In the genomic region with DNA sequence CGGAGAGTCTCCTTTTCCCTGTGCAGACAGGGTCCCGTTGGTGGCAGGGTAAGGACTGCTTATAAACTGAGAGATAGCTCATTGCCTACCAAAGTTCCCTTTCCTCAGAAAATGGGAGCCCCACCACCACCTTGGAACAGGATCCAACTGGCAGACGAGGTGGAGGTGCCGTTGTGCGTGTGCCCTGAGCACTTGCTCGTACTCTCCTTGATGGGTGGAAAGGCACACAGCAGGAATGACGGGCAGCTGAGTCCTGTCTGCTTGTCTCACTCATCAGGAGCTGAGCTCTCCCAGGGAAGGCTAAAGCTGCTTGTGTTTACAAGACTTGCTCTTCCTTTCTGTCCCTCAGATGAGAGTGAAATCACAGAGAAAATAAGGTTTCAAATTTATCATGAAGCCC, we compare ENCODE assay signal across 16 cellular contexts.
"Had no signal": no experiment of that assay in that cellular context is flagged by ENCODE, and none has a peak within 500 bp of the region (broad histone marks: within the 10 kb centered on the region; RNA-seq: fewer than 3 reads in every experiment).

No MANE protein-coding gene starts in this region.

- H3K4me3 Mint-ChIP-seq: activated naive CD4-positive, alpha-beta T cell treated with anti-CD3 and anti-CD28 coated beads, Interleukin-2, amount 10 ng/mL, durations not matched to agents 7 days and 5 days; stimulated activated naive CD8-positive, alpha-beta T cell treated with anti-CD3 and anti-CD28 coated beads, Interleukin-15, amount 100 ng/mL, for 72 hours had no signal

- H3K4me3 ChIP-seq: cardiac muscle cell, ovary, sigmoid colon, spleen, testis had no signal

- H3K27me3 ChIP-seq: cardiac muscle cell, ovary, sigmoid colon, spleen, testis had no signal

- H3K27me3 Mint-ChIP-seq: stimulated activated naive CD8-positive, alpha-beta T cell treated with anti-CD3 and anti-CD28 coated beads, Interleukin-15, amount 100 ng/mL, for 72 hours had no signal

- H3K9me3 ChIP-seq: ovary, sigmoid colon, spleen, testis had no signal

- H3K9me3 Mint-ChIP-seq: activated naive CD4-positive, alpha-beta T cell treated with anti-CD3 and anti-CD28 coated beads, Interleukin-2, amount 10 ng/mL, durations not matched to agents 7 days and 5 days; activated T-helper 2 cell treated with anti-CD3 and anti-CD28 coated beads, Interferon-gamma antibody, Interleukin-2, Interleukin-4, amounts not matched to agents 10 μg/mL and 5 μg/mL and 100 μg/mL, durations not matched to agents 14 hours and 24 hours and 36 hours; stimulated activated naive CD8-positive, alpha-beta T cell treated with anti-CD3 and anti-CD28 coated beads, Interleukin-15, amount 100 ng/mL, for 72 hours had no signal

- H3K4me1 ChIP-seq: sigmoid colon, testis had no signal

- H3K36me3 ChIP-seq: ovary, sigmoid colon had no signal

- H3K27ac ChIP-seq: cardiac muscle cell, ovary, sigmoid colon, spleen, testis had no signal

- DNase-seq: activated CD4-positive, alpha-beta T cell treated with anti-CD3 and anti-CD28 coated beads, Interleukin-2, amount 50 U/mL, for 4 hours; activated CD4-positive, CD25-positive, alpha-beta regulatory T cell treated with anti-CD3 and anti-CD28 coated beads, Interleukin-2, amount 50 U/mL, for 72 hours; activated naive CD4-positive, alpha-beta T cell treated with anti-CD3 and anti-CD28 coated beads, Interleukin-2, amount 10 ng/mL, durations not matched to agents 7 days and 5 days; activated T-cell treated with anti-CD3 and anti-CD28 coated beads, Interleukin-2, amount 50 U/mL, for 1 hour; effector CD4-positive, alpha-beta T cell; foreskin fibroblast; glutamatergic neuron; kidney glomerular epithelial cell; ovary; sigmoid colon; spleen; stimulated activated naive CD8-positive, alpha-beta T cell treated with anti-CD3 and anti-CD28 coated beads, Interleukin-15, amount 100 ng/mL, for 72 hours; T-helper 9 cell; testis had no signal

- H3K27ac Mint-ChIP-seq: activated naive CD4-positive, alpha-beta T cell treated with anti-CD3 and anti-CD28 coated beads, Interleukin-2, amount 10 ng/mL, durations not matched to agents 7 days and 5 days; activated T-helper 2 cell treated with anti-CD3 and anti-CD28 coated beads, Interferon-gamma antibody, Interleukin-2, Interleukin-4, amounts not matched to agents 10 μg/mL and 5 μg/mL and 100 μg/mL, durations not matched to agents 14 hours and 24 hours and 36 hours had no signal
